Comparison of ENCODE assay signal across 8 cellular contexts in the genomic region with DNA sequence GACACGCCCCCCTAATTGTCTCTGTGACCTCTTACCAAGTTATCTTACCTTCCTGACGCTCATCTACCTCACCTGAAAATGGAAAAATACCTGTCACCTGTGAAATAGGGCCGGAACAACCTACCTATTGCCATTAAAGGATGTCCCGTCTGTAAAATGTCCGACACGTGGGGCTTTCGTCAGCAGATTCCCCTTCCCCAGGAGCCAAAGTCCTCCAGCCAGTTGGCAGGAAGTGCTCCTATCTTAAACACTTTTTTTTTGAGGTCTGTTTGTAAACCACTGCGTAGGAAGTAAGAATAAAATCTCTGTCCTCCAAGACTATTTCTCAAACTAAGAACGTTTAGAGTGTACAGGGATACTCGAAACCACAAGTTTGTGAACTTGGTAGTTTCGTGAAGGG. TPM values are rescaled to one million over a fixed set of nuclear protein-coding genes. Genes with fewer than 3 reads are reported as not detected.
DNase-seq lines count a peak whose midpoint lies in the region; ATAC-seq and TF ChIP-seq lines count a peak whose summit lies in the region.
"Not testable (repeated sequence)": the region's sequence is repeated elsewhere in the genome, so short reads cannot be mapped to it uniquely, and the experiment has no call there.

No MANE protein-coding gene starts in this region.

- not testable (repeated sequence) for TF ChIP-seq RAD21 in Ishikawa (IDR thresholded peaks at IDR 0.05; ENCODE audit: low read depth)

- H3K79me2 ChIP-seq in osteoblast (ENCODE audit: insufficient read depth, low read length) = not testable (repeated sequence)

- intact Hi-C loops in CD4-positive, alpha-beta memory T cell (cut with micrococcal nuclease); activated T-helper 2 cell treated with anti-CD3 and anti-CD28 coated beads, Interferon-gamma antibody, Interleukin-2, Interleukin-4, amounts not matched to agents 10 μg/mL and 5 μg/mL and 100 μg/mL, durations not matched to agents 14 hours and 24 hours and 36 hours (cut with micrococcal nuclease): not testable (repeated sequence)

- H3K27ac ChIP-seq in CD4-positive, alpha-beta memory T cell (ENCODE audit: low read depth, low read length); WERI-Rb-1: not testable (repeated sequence)
- H3K27ac ChIP-seq in osteoblast (ENCODE audit: low read depth, low read length) = peak overlapping the region; percentile 41

- not testable (repeated sequence) for H3K4me1 Mint-ChIP-seq in CD4-positive, alpha-beta memory T cell; activated T-helper 2 cell treated with anti-CD3 and anti-CD28 coated beads, Interferon-gamma antibody, Interleukin-2, Interleukin-4, amounts not matched to agents 10 μg/mL and 5 μg/mL and 100 μg/mL, durations not matched to agents 14 hours and 24 hours and 36 hours (ENCODE audit: low read depth); chondrocyte (ENCODE audit: low read depth)
- H3K4me1 Mint-ChIP-seq in immature natural killer cell = peaks cover 4 to 12% of the 10 kb centered on the region in 2 donors
- peaks cover 13% of the 10 kb centered on the region for H3K4me1 Mint-ChIP-seq in stimulated activated naive CD8-positive, alpha-beta T cell treated with anti-CD3 and anti-CD28 coated beads, Interleukin-15, amount 100 ng/mL, for 72 hours

- H3K4me2 ChIP-seq in osteoblast (ENCODE audit: insufficient read depth, low read length) = peak overlapping the region; percentile 76

- not testable (repeated sequence) for H4K20me1 ChIP-seq in osteoblast (ENCODE audit: insufficient read depth, low read length)

- not testable (repeated sequence) for H3K9me3 ChIP-seq in CD4-positive, alpha-beta memory T cell (ENCODE audit: control insufficient read depth in 1 of 2, low read length in 2 of 2); WERI-Rb-1 (ENCODE audit: severe bottlenecking); osteoblast (ENCODE audit: low read depth, low read length)

- H3K27me3 ChIP-seq in CD4-positive, alpha-beta memory T cell (ENCODE audit: insufficient read depth, low read length); WERI-Rb-1 (ENCODE audit: insufficient read depth, low read depth, severe bottlenecking); osteoblast (ENCODE audit: insufficient read depth, low read length): not testable (repeated sequence)

- H3K27ac Mint-ChIP-seq in CD4-positive, alpha-beta memory T cell = peak overlapping the region in 6 of 7 donors; percentile 74 to 93 (median 88)
- H3K27ac Mint-ChIP-seq in activated T-helper 2 cell treated with anti-CD3 and anti-CD28 coated beads, Interferon-gamma antibody, Interleukin-2, Interleukin-4, amounts not matched to agents 10 μg/mL and 5 μg/mL and 100 μg/mL, durations not matched to agents 14 hours and 24 hours and 36 hours = peak overlapping the region; percentile 60
- H3K27ac Mint-ChIP-seq in chondrocyte (ENCODE audit: unreplicated experiment) (peak overlapping the region; percentile 73), immature natural killer cell (peak overlapping the region in 3 of 6 donors; percentile 71 to 84 (median 84))
- peak overlapping the region in 1 of 2 donors; percentile 59 for H3K27ac Mint-ChIP-seq in stimulated activated naive CD8-positive, alpha-beta T cell treated with anti-CD3 and anti-CD28 coated beads, Interleukin-15, amount 100 ng/mL, for 72 hours

- not testable (repeated sequence) for H3K4me1 ChIP-seq in CD4-positive, alpha-beta memory T cell (ENCODE audit: insufficient read depth, low read length); osteoblast (ENCODE audit: insufficient read depth, low read length)

- not testable (repeated sequence) for H2AFZ ChIP-seq in osteoblast (ENCODE audit: low read length)

- TF ChIP-seq EP300 in Ishikawa (IDR thresholded peaks at IDR 0.05; ENCODE audit: borderline replicate concordance) = not testable (repeated sequence)

- H3K9me3 Mint-ChIP-seq in CD4-positive, alpha-beta memory T cell; activated T-helper 2 cell treated with anti-CD3 and anti-CD28 coated beads, Interferon-gamma antibody, Interleukin-2, Interleukin-4, amounts not matched to agents 10 μg/mL and 5 μg/mL and 100 μg/mL, durations not matched to agents 14 hours and 24 hours and 36 hours; chondrocyte (ENCODE audit: low read depth); immature natural killer cell; stimulated activated naive CD8-positive, alpha-beta T cell treated with anti-CD3 and anti-CD28 coated beads, Interleukin-15, amount 100 ng/mL, for 72 hours: not testable (repeated sequence)

- not testable (repeated sequence) for H3K36me3 Mint-ChIP-seq in CD4-positive, alpha-beta memory T cell; activated T-helper 2 cell treated with anti-CD3 and anti-CD28 coated beads, Interferon-gamma antibody, Interleukin-2, Interleukin-4, amounts not matched to agents 10 μg/mL and 5 μg/mL and 100 μg/mL, durations not matched to agents 14 hours and 24 hours and 36 hours (ENCODE audit: low read depth); chondrocyte (ENCODE audit: low read depth); immature natural killer cell

- ATAC-seq in stimulated activated naive CD8-positive, alpha-beta T cell treated with anti-CD3 and anti-CD28 coated beads, Interleukin-15, amount 100 ng/mL, for 72 hours = not testable (repeated sequence)

- not testable (repeated sequence) for H3K4me3 ChIP-seq in CD4-positive, alpha-beta memory T cell (ENCODE audit: low read length in 2 of 2)
- H3K4me3 ChIP-seq in WERI-Rb-1 (ENCODE audit: low read depth, low read length) (peak overlapping the region; percentile 19), osteoblast (ENCODE audit: insufficient read depth, low read length) (peak overlapping the region; percentile 55)

- DNase-seq in CD4-positive, alpha-beta memory T cell = peak; percentile 30 to 62 (median 36)
- not testable (repeated sequence) for DNase-seq in WERI-Rb-1; activated T-helper 2 cell treated with anti-CD3 and anti-CD28 coated beads, Interferon-gamma antibody, Interleukin-2, Interleukin-4, amounts not matched to agents 10 μg/mL and 5 μg/mL and 100 μg/mL, durations not matched to agents 14 hours and 24 hours and 36 hours (ENCODE audit: low spot score); chondrocyte (ENCODE audit: low spot score); osteoblast (ENCODE audit: insufficient read length, low spot score, missing footprints)
- DNase-seq in immature natural killer cell = peak; percentile 9 to 28 (median 20)
- peak; percentile 24 to 49 for DNase-seq in stimulated activated naive CD8-positive, alpha-beta T cell treated with anti-CD3 and anti-CD28 coated beads, Interleukin-15, amount 100 ng/mL, for 72 hours

- CTCF ChIA-PET in CD4-positive, alpha-beta memory T cell (lab: Charles Lee; ENCODE audit: partially characterized antibody) = not testable (repeated sequence)

- POLR2A ChIA-PET in CD4-positive, alpha-beta memory T cell (lab: Charles Lee; ENCODE audit: partially characterized antibody) = not testable (repeated sequence)

- not testable (repeated sequence) for H3K27me3 Mint-ChIP-seq in CD4-positive, alpha-beta memory T cell; activated T-helper 2 cell treated with anti-CD3 and anti-CD28 coated beads, Interferon-gamma antibody, Interleukin-2, Interleukin-4, amounts not matched to agents 10 μg/mL and 5 μg/mL and 100 μg/mL, durations not matched to agents 14 hours and 24 hours and 36 hours (ENCODE audit: low read depth); chondrocyte (ENCODE audit: low read depth); immature natural killer cell (ENCODE audit: low read depth in 3 of 3); stimulated activated naive CD8-positive, alpha-beta T cell treated with anti-CD3 and anti-CD28 coated beads, Interleukin-15, amount 100 ng/mL, for 72 hours

- H3K36me3 ChIP-seq in CD4-positive, alpha-beta memory T cell (ENCODE audit: insufficient read depth, low read length); WERI-Rb-1; osteoblast (ENCODE audit: insufficient read depth, low read length): not testable (repeated sequence)

- TF ChIP-seq CTCF in WERI-Rb-1 (IDR thresholded peaks at IDR 0.05; ENCODE audit: low read depth, low read length); chondrocyte (IDR thresholded peaks at IDR 0.05); osteoblast (IDR thresholded peaks at IDR 0.05; ENCODE audit: extremely low read depth, low read depth, low read length): not testable (repeated sequence)

- peak overlapping the region; percentile 67 to 84 (median 72) for H3K4me3 Mint-ChIP-seq in CD4-positive, alpha-beta memory T cell
- peak overlapping the region; percentile 79 for H3K4me3 Mint-ChIP-seq in activated T-helper 2 cell treated with anti-CD3 and anti-CD28 coated beads, Interferon-gamma antibody, Interleukin-2, Interleukin-4, amounts not matched to agents 10 μg/mL and 5 μg/mL and 100 μg/mL, durations not matched to agents 14 hours and 24 hours and 36 hours (ENCODE audit: low read depth)
- H3K4me3 Mint-ChIP-seq in chondrocyte (ENCODE audit: unreplicated experiment) = peak overlapping the region; percentile 58
- H3K4me3 Mint-ChIP-seq in immature natural killer cell = peak overlapping the region; percentile 36 to 77 (median 64)
- peak overlapping the region; percentile 76 to 81 for H3K4me3 Mint-ChIP-seq in stimulated activated naive CD8-positive, alpha-beta T cell treated with anti-CD3 and anti-CD28 coated beads, Interleukin-15, amount 100 ng/mL, for 72 hours

RNA-seq across cellular contexts. Expression of a gene that starts 0.7 kb away (rescaled TPM):
- 10 to 100 TPM; 53.3 to 56.0 TPM for total RNA-seq in CD4-positive, alpha-beta memory T cell
- polyA plus RNA-seq in CD4-positive, alpha-beta memory T cell = 10 to 100 TPM; 11.9 to 22.5 TPM
- total RNA-seq in activated T-helper 2 cell treated with anti-CD3 and anti-CD28 coated beads, Interferon-gamma antibody, Interleukin-2, Interleukin-4, amounts not matched to agents 10 μg/mL and 5 μg/mL and 100 μg/mL, durations not matched to agents 14 hours and 24 hours and 36 hours = 43.5 and 50.8 TPM in 2 replicates
- total RNA-seq in chondrocyte = 26.4 to 32.9 TPM (median 31.8 TPM) in 3 replicates
- polyA plus RNA-seq in immature natural killer cell = 10 to 100 TPM in 1 of 3 donors, 1 to 10 TPM in 2; 7.9 to 16.7 (median 9.8) TPM
- 33.3 and 34.7 TPM in 2 replicates for total RNA-seq in osteoblast
